Comparison of ENCODE assay signal across 20 cellular contexts in genomic region chr13:20983386-20983785, GRCh38.
DNase-seq lines count a peak whose midpoint lies in the region; ATAC-seq, FAIRE-seq and TF ChIP-seq lines count a peak whose summit lies in the region.
"Had no signal": no experiment of that assay in that cellular context is flagged by ENCODE, and none has a peak within 500 bp of the region (broad histone marks: within the 10 kb centered on the region; RNA-seq: fewer than 3 reads in every experiment).

No MANE protein-coding gene starts in this region.

- WGBS in HepG2 (ENCODE audit: low lambda C conversion rate) = over 99% methylated on average over 8 of the region's 11 CpGs
- 100% methylated on average over 2 of the region's 11 CpGs for WGBS in right lobe of liver (ENCODE audit: insufficient coverage, low coverage, low lambda C conversion rate, missing lambda C conversion rate)
- WGBS in H1 (ENCODE audit: extremely low coverage in 1 of 2, insufficient coverage in 1 of 2, insufficient read length in 1 of 2, insufficient replicate concordance in 2 of 2, low coverage in 1 of 2, low lambda C conversion rate in 2 of 2, missing lambda C conversion rate in 1 of 2), 2 experiments = 94% methylated on average over 11 of the region's 11 CpGs; no CpG with 5 or more reads in 1 of the 2 experiments
- WGBS in lung, 2 donors = 95 to 98% methylated on average over 11 of the region's 11 CpGs

- FAIRE-seq in HepG2 (lab: Jason Lieb, UNC) (no peak), H1 (lab: Jason Lieb, UNC) (no peak)
- FAIRE-seq: A204.1, D721Med had no signal

- no peaks in the 10 kb centered on the region for H3K23me2 ChIP-seq in H1 (ENCODE audit: low read depth, low read length)

- H2AFZ ChIP-seq in HepG2 (ENCODE audit: low read length) (no peak overlapping the region), H1 (ENCODE audit: low read length) (no peak overlapping the region)
- H2AFZ ChIP-seq: GM23338 had no signal

- CTCF ChIA-PET in HepG2 (lab: Yijun Ruan, JAX; ENCODE audit: low intra/inter-chr PET ratio, low total read pairs) = no interaction called here
- CTCF ChIA-PET in H1 (lab: Charles Lee; ENCODE audit: partially characterized antibody) = no interaction called here
- CTCF ChIA-PET in naive thymus-derived CD4-positive, alpha-beta T cell (lab: Charles Lee) = no interaction called here

- no peak overlapping the region for H2BK20ac ChIP-seq in H1 (ENCODE audit: low read length)

- intact Hi-C loops in HepG2 (cut with micrococcal nuclease; ENCODE audit: unreplicated experiment) (no loop called here), right lobe of liver (cut with DNase I) (no loop called here)
- intact Hi-C loops in naive thymus-derived CD4-positive, alpha-beta T cell (cut with micrococcal nuclease) = no loop called here

- BruUV-seq in HepG2 (replicated peaks; lab: Mats Ljungman, UMichigan) = no TSS peak

- H4K8ac ChIP-seq in H1 (ENCODE audit: extremely low read depth, insufficient read depth, low read length) = no peak overlapping the region

- in situ Hi-C loops in HepG2 (cut with HindIII; ENCODE audit: extremely low pct_ligation_motif_present, low pct_unique_long_range_greater_than_20kb) = no loop called here

- no peak overlapping the region for H3K27ac Mint-ChIP-seq in naive thymus-derived CD4-positive, alpha-beta T cell
- H3K27ac Mint-ChIP-seq in stimulated activated memory B cell treated with anti-CD40 and anti-IgM and Interleukin-4, amounts not matched to agents 10 μg/mL and 1 μg/mL and 100 μg/mL, for 72 hours = no peak overlapping the region
- H3K27ac Mint-ChIP-seq: CD4-positive, alpha-beta T cell; GM23338; HFFc6 had no signal

- no peak overlapping the region for H2BK15ac ChIP-seq in H1 (ENCODE audit: low read length)

- H4K5ac ChIP-seq in H1 (ENCODE audit: insufficient read length, low read depth, low read length) = no peak overlapping the region

- H2BK12ac ChIP-seq in H1 (ENCODE audit: low read depth, low read length) = no peak overlapping the region

- H3K27me3 Mint-ChIP-seq in naive thymus-derived CD4-positive, alpha-beta T cell = no peaks in the 10 kb centered on the region
- no peaks in the 10 kb centered on the region for H3K27me3 Mint-ChIP-seq in stimulated activated memory B cell treated with anti-CD40 and anti-IgM and Interleukin-4, amounts not matched to agents 10 μg/mL and 1 μg/mL and 100 μg/mL, for 72 hours

- TF ChIP-seq CTCF in HepG2 (CRISPR knock-in tag; IDR thresholded peaks at IDR 0.05) (no peak), right lobe of liver (IDR thresholded peaks at IDR 0.05) (no peak), H1 (IDR thresholded peaks at IDR 0.05; ENCODE audit: control extremely low read depth in 1 of 3, insufficient read depth in 1 of 3, low read depth in 1 of 3, low read length in 3 of 3) (no peak), lung (IDR thresholded peaks at IDR 0.05; ENCODE audit: control extremely low read depth, extremely low read depth) (no peak)

- H2BK5ac ChIP-seq in H1 (ENCODE audit: low read depth, low read length) = no peak overlapping the region

- H3K4me1 Mint-ChIP-seq in naive thymus-derived CD4-positive, alpha-beta T cell = peaks cover 0 to 3% (median 0%) of the 10 kb centered on the region in 7 donors
- H3K4me1 Mint-ChIP-seq in stimulated activated memory B cell treated with anti-CD40 and anti-IgM and Interleukin-4, amounts not matched to agents 10 μg/mL and 1 μg/mL and 100 μg/mL, for 72 hours = no peaks in the 10 kb centered on the region
- H3K4me1 Mint-ChIP-seq: GM23338 had no signal

- POLR2A ChIA-PET in HepG2 (lab: Yijun Ruan, JAX) (no interaction called here), H1 (lab: Charles Lee; ENCODE audit: partially characterized antibody) (interaction anchor here (1.2 kb wide), 1 partner anchor 12 kb away, joined by 3 read pairs; no protein-coding TSS in a partner anchor)
- POLR2A ChIA-PET in naive thymus-derived CD4-positive, alpha-beta T cell (lab: Charles Lee) = no interaction called here

- no peak overlapping the region for H3K9ac ChIP-seq in HepG2 (ENCODE audit: insufficient read depth, low read depth, low read length)
- no peak overlapping the region for H3K9ac ChIP-seq in H1 (replicated peaks in 1 of 4; ENCODE audit: extremely low read depth in 1 of 4, low read depth in 3 of 4, low read length in 3 of 4)

- no peak overlapping the region for H2BK120ac ChIP-seq in H1 (replicated peaks; ENCODE audit: low read depth, low read length)

- no peaks in the 10 kb centered on the region for H3K27me3 ChIP-seq in HepG2 (ENCODE audit: control insufficient read depth in 1 of 2, insufficient read depth in 2 of 2, low read length in 2 of 2)
- H3K27me3 ChIP-seq in right lobe of liver = no peaks in the 10 kb centered on the region
- H3K27me3 ChIP-seq in H1 (replicated peaks in 1 of 4; ENCODE audit: control insufficient read depth in 3 of 4, extremely low read depth in 1 of 4, insufficient read depth in 3 of 4, low read length in 3 of 4) = no peaks in the 10 kb centered on the region
- H3K27me3 ChIP-seq in lung (ENCODE audit: control insufficient read depth, insufficient read depth) = no peaks in the 10 kb centered on the region
- H3K27me3 ChIP-seq in naive thymus-derived CD4-positive, alpha-beta T cell (ENCODE audit: control insufficient read depth in 2 of 2, insufficient read depth in 2 of 2, low read length in 2 of 2) = no peaks in the 10 kb centered on the region

- H3K56ac ChIP-seq in H1 (replicated peaks; ENCODE audit: insufficient read length, low read depth, low read length) = no peak overlapping the region

- no peak for TF ChIP-seq RAD21 in HepG2 (CRISPR knock-in tag; IDR thresholded peaks at IDR 0.05)
- no peak for TF ChIP-seq RAD21 in H1 (IDR thresholded peaks at IDR 0.05 in 1 of 2, conservative IDR thresholded peaks at IDR 0.05 in 1 of 2; ENCODE audit: low read depth in 2 of 2, low read length in 2 of 2)

- peaks cover 24 to 69% of the 10 kb centered on the region in 2 experiments for H3K36me3 ChIP-seq in HepG2 (replicated peaks in 1 of 2; ENCODE audit: control insufficient read depth in 1 of 2, insufficient read depth in 2 of 2, low read length in 2 of 2)
- H3K36me3 ChIP-seq in right lobe of liver = peaks cover 0 to 62% (median 18%) of the 10 kb centered on the region in 4 donors
- H3K36me3 ChIP-seq in H1 (ENCODE audit: control insufficient read depth in 2 of 4, insufficient read depth in 4 of 4, low read length in 3 of 4) = peaks cover 27 to 51% (median 44%) of the 10 kb centered on the region in 4 experiments
- H3K36me3 ChIP-seq in lung (ENCODE audit: control insufficient read depth in 2 of 2, insufficient read depth in 2 of 2, low read length in 2 of 2) = peaks cover 35 to 47% of the 10 kb centered on the region in 2 donors
- H3K36me3 ChIP-seq in naive thymus-derived CD4-positive, alpha-beta T cell (ENCODE audit: control insufficient read depth in 2 of 3, insufficient read depth in 3 of 3, low read length in 3 of 3) = no peaks in the 10 kb centered on the region

- H3K27ac ChIP-seq in HepG2 (ENCODE audit: extremely low read length, insufficient read depth, low read length) = no peak overlapping the region
- H3K27ac ChIP-seq in right lobe of liver = no peak overlapping the region
- peak overlapping the region; percentile 45; the same call in 1 of the 2 replicates for H3K27ac ChIP-seq in H1 (ENCODE audit: low read depth, low read length)
- H3K27ac ChIP-seq in lung (ENCODE audit: low read depth in 1 of 2, low read length in 1 of 2) = no peak overlapping the region
- H3K27ac ChIP-seq in naive thymus-derived CD4-positive, alpha-beta T cell (ENCODE audit: low read depth, low read length) = no peak overlapping the region
- H3K27ac ChIP-seq: C4-2B had no signal

- TF ChIP-seq POLR2A in HepG2 (IDR thresholded peaks at IDR 0.05; ENCODE audit: insufficient read depth in 1 of 2, low read depth in 2 of 2, low read length in 2 of 2) = no peak
- no peak for TF ChIP-seq POLR2A in right lobe of liver (IDR thresholded peaks at IDR 0.05)
- no peak; a peak in 1 of 3 replicates for TF ChIP-seq POLR2A in H1 (IDR thresholded peaks at IDR 0.05; ENCODE audit: control extremely low read depth in 1 of 2, low read depth in 2 of 2, low read length in 2 of 2)

- TF ChIP-seq EP300 in HepG2 (IDR thresholded peaks at IDR 0.05; ENCODE audit: low read depth in 2 of 2, low read length in 2 of 2) (no peak), HepG2 (CRISPR knock-in tag; IDR thresholded peaks at IDR 0.05; ENCODE audit: borderline replicate concordance) (no peak), H1 (IDR thresholded peaks at IDR 0.05; ENCODE audit: borderline replicate concordance in 1 of 2, low read depth in 2 of 2, low read length in 2 of 2) (no peak)

- ATAC-seq in HepG2 (no peak), right lobe of liver (no peak), lung (ENCODE audit: insufficient read depth, low FRiP score) (peak; percentile 11), HG03280 (IDR thresholded peaks at IDR 0.05; ENCODE audit: unreplicated experiment) (no peak)
- ATAC-seq in naive thymus-derived CD4-positive, alpha-beta T cell = no peak
- no peak for ATAC-seq in stimulated activated memory B cell treated with anti-CD40 and anti-IgM and Interleukin-4, amounts not matched to agents 10 μg/mL and 1 μg/mL and 100 μg/mL, for 72 hours
- ATAC-seq: GM23338, HCT116 had no signal

- no peak overlapping the region for H2AK5ac ChIP-seq in H1 (ENCODE audit: low read depth, low read length)

- no peak overlapping the region for H4K91ac ChIP-seq in H1 (replicated peaks; ENCODE audit: insufficient read length, low read length)

- no peak overlapping the region for H3K14ac ChIP-seq in H1 (ENCODE audit: insufficient read length)

- no peaks in the 10 kb centered on the region for H3K4me1 ChIP-seq in HepG2 (ENCODE audit: insufficient read depth, low read length)
- H3K4me1 ChIP-seq in right lobe of liver = no peaks in the 10 kb centered on the region
- no peaks in the 10 kb centered on the region for H3K4me1 ChIP-seq in H1 (replicated peaks in 1 of 4; ENCODE audit: control insufficient read depth in 3 of 4, insufficient read depth in 4 of 4, low read length in 3 of 4)
- H3K4me1 ChIP-seq in lung (ENCODE audit: control insufficient read depth in 2 of 2, insufficient read depth in 2 of 2, low read length in 2 of 2) = no peaks in the 10 kb centered on the region
- no peaks in the 10 kb centered on the region for H3K4me1 ChIP-seq in naive thymus-derived CD4-positive, alpha-beta T cell (ENCODE audit: control insufficient read depth in 2 of 2, insufficient read depth in 2 of 2, low read length in 2 of 2)
- H3K4me1 ChIP-seq: Caco-2 had no signal

- no peak overlapping the region for H3K4ac ChIP-seq in H1 (replicated peaks; ENCODE audit: insufficient read length, low read depth, low read length)

- H3K4me3 ChIP-seq in HepG2 (replicated peaks in 1 of 3; ENCODE audit: insufficient read depth in 1 of 3, low read depth in 2 of 3, low read length in 3 of 3) = no peak overlapping the region
- H3K4me3 ChIP-seq in right lobe of liver = no peak overlapping the region
- no peak overlapping the region for H3K4me3 ChIP-seq in H1 (ENCODE audit: extremely low read depth in 1 of 4, insufficient read depth in 2 of 4, low read depth in 3 of 4, low read length in 4 of 4)
- no peak overlapping the region for H3K4me3 ChIP-seq in lung
- H3K4me3 ChIP-seq in naive thymus-derived CD4-positive, alpha-beta T cell (ENCODE audit: low read length) = no peak overlapping the region
- H3K4me3 ChIP-seq: GM23338 had no signal

- H3K23ac ChIP-seq in H1 (ENCODE audit: insufficient read length) = no peak overlapping the region

- no peaks in the 10 kb centered on the region for H3K9me3 ChIP-seq in HepG2 (ENCODE audit: low read length)
- no peaks in the 10 kb centered on the region for H3K9me3 ChIP-seq in right lobe of liver
- no peaks in the 10 kb centered on the region for H3K9me3 ChIP-seq in H1 (ENCODE audit: insufficient read depth in 2 of 2, low read depth in 1 of 2, low read length in 1 of 2)
- no peaks in the 10 kb centered on the region for H3K9me3 ChIP-seq in lung (ENCODE audit: control insufficient read depth in 2 of 2, insufficient read depth in 1 of 2, low read length in 1 of 2)
- no peaks in the 10 kb centered on the region for H3K9me3 ChIP-seq in naive thymus-derived CD4-positive, alpha-beta T cell (ENCODE audit: control insufficient read depth in 2 of 3, low read length in 3 of 3)
- H3K9me3 ChIP-seq: Caco-2 had no signal

- no peak overlapping the region for H3K4me2 ChIP-seq in HepG2 (ENCODE audit: low read depth, low read length)
- H3K4me2 ChIP-seq in H1 (ENCODE audit: insufficient read depth in 1 of 2, low read depth in 2 of 2, low read length in 2 of 2) = no peak overlapping the region
- H3K4me2 ChIP-seq: GM23338 had no signal

- H4K20me1 ChIP-seq in HepG2 (ENCODE audit: insufficient read depth, low read length) = no peaks in the 10 kb centered on the region; the same call in 1 of the 2 replicates
- H4K20me1 ChIP-seq in H1 (replicated peaks in 1 of 2; ENCODE audit: control insufficient read depth in 1 of 2, insufficient read depth in 2 of 2, low read length in 2 of 2) = peaks cover 2 to 9% of the 10 kb centered on the region in 2 experiments

- H3K18ac ChIP-seq in H1 (ENCODE audit: extremely low read depth, low read length) = no peak overlapping the region

- H3K36me3 Mint-ChIP-seq in naive thymus-derived CD4-positive, alpha-beta T cell = peaks cover 0 to 2% (median 0%) of the 10 kb centered on the region in 5 donors
- H3K36me3 Mint-ChIP-seq in stimulated activated memory B cell treated with anti-CD40 and anti-IgM and Interleukin-4, amounts not matched to agents 10 μg/mL and 1 μg/mL and 100 μg/mL, for 72 hours = no peaks in the 10 kb centered on the region

- H3K4me3 Mint-ChIP-seq in naive thymus-derived CD4-positive, alpha-beta T cell = no peak overlapping the region
- H3K4me3 Mint-ChIP-seq in stimulated activated memory B cell treated with anti-CD40 and anti-IgM and Interleukin-4, amounts not matched to agents 10 μg/mL and 1 μg/mL and 100 μg/mL, for 72 hours = no peak overlapping the region
- H3K4me3 Mint-ChIP-seq: CD4-positive, alpha-beta T cell; GM23338; HFFc6 had no signal

- H3K79me2 ChIP-seq in HepG2 (ENCODE audit: insufficient read depth, low read length) (no peaks in the 10 kb centered on the region), H1 (ENCODE audit: control insufficient read depth in 1 of 2, insufficient read depth in 2 of 2, low read length in 2 of 2) (peaks cover 0 to 17% of the 10 kb centered on the region in 2 experiments; a peak in 3 of 4 replicates)

- H3K9me3 Mint-ChIP-seq in naive thymus-derived CD4-positive, alpha-beta T cell = peaks cover 0 to 2% (median 0%) of the 10 kb centered on the region in 11 donors
- H3K9me3 Mint-ChIP-seq in stimulated activated memory B cell treated with anti-CD40 and anti-IgM and Interleukin-4, amounts not matched to agents 10 μg/mL and 1 μg/mL and 100 μg/mL, for 72 hours = no peaks in the 10 kb centered on the region
- H3K9me3 Mint-ChIP-seq: CD4-positive, alpha-beta T cell; GM23338; HFFc6 had no signal

- H3K79me1 ChIP-seq in H1 (ENCODE audit: low read depth, low read length) = peaks cover 5% of the 10 kb centered on the region; the same call in 1 of the 2 replicates

- DNase-seq in HepG2 (ENCODE audit: low spot score) = no peak
- DNase-seq in right lobe of liver = no peak
- no peak for DNase-seq in H1 (ENCODE audit: low read depth in 1 of 2, low spot score in 2 of 2)
- no peak for DNase-seq in lung (ENCODE audit: low spot score)
- no peak for DNase-seq in naive thymus-derived CD4-positive, alpha-beta T cell
- DNase-seq: ACHN; AML-193; Caco-2; CD4-positive, alpha-beta T cell; DMS79; GDM1; H7; HFFc6 had no signal
